ENCODE assay signal across 2 cellular contexts in genomic region chr1:214576120-214576519, GRCh38.
TF ChIP-seq lines count a peak whose summit lies in the region.

No MANE protein-coding gene starts in this region.

TF ChIP-seq in HEK293, 187 proteins besides CTCF, POLR2A, EP300 and RAD21:
- peak; percentile 34 for TF ChIP-seq ZNF510 (tag by site-specific recombination; IDR thresholded peaks at IDR 0.05; ENCODE audit: insufficient replicate concordance)
- TF ChIP-seq ZNF626 (tag by site-specific recombination; IDR thresholded peaks at IDR 0.05): peak; percentile 63; the same call in 1 of the 2 replicates
- TF ChIP-seq ZNF610 (tag by site-specific recombination; IDR thresholded peaks at IDR 0.05; ENCODE audit: borderline replicate concordance): 0 out of 2 replicates have a peak, but pooled peaks have one; percentile 17
- TF ChIP-seq SETDB1 (IDR thresholded peaks at IDR 0.05; ENCODE audit: insufficient read length, low read length): peak; percentile 88
- peak; percentile 99 for TF ChIP-seq ZNF707 (tag by site-specific recombination; IDR thresholded peaks at IDR 0.05)
- 0 out of 2 replicates have a peak, but pooled peaks have one; percentile 43 for TF ChIP-seq ZNF280D (tag by site-specific recombination; IDR thresholded peaks at IDR 0.05)

TF ChIP-seq in K562, 482 proteins besides CTCF, POLR2A, EP300 and RAD21:
- TF ChIP-seq CBX3 (IDR thresholded peaks at IDR 0.05; ENCODE audit: borderline replicate concordance in 1 of 2, low read length in 2 of 2): peak in 1 of 2 experiments; percentile 48; a peak in 1 of 3 replicates
- peak; percentile 99 for TF ChIP-seq ZNF707 (CRISPR knock-in tag; conservative IDR thresholded peaks at IDR 0.05)
- TF ChIP-seq ZFP36 (IDR thresholded peaks at IDR 0.05; ENCODE audit: low read depth, low read length, partially characterized antibody): peak; percentile 63
- TF ChIP-seq TRIM28 (IDR thresholded peaks at IDR 0.05): peak; percentile 79
